1 cellular context compared by ENCODE assay signal in genomic region chr1:23475641-23476040, GRCh38.
TF ChIP-seq lines count a peak whose summit lies in the region.

No MANE protein-coding gene starts in this region.

TF ChIP-seq in SK-N-SH, 30 proteins besides CTCF, POLR2A, EP300 and RAD21 (continued from another document):
- TF ChIP-seq POLR2AphosphoS5 (IDR thresholded peaks at IDR 0.05; ENCODE audit: low read depth, low read length) = no peak
